Comparison of ENCODE assay signal across 31 cellular contexts in genomic region chr12:105750096-105750495, GRCh38.
"Had no signal": no experiment of that assay in that cellular context is flagged by ENCODE, and none has a peak within 500 bp of the region (broad histone marks: within the 10 kb centered on the region; RNA-seq: fewer than 3 reads in every experiment).

No MANE protein-coding gene starts in this region.

- H3K4me3 Mint-ChIP-seq: activated B cell treated with CpG ODN at 0.5 μM for 24 hours; activated CD4-positive, alpha-beta memory T cell treated with anti-CD3 and anti-CD28 coated beads for 36 hours; activated CD4-positive, alpha-beta T cell treated with anti-CD3 and anti-CD28 coated beads, Interleukin-2, amount 10 ng/mL, durations not matched to agents 24 days and 14 days; activated T-cell treated with anti-CD3 and anti-CD28 coated beads, Interleukin-2, amount 50 U/mL, for 4 hours; T-helper 2 cell treated with Interferon-gamma antibody and Interleukin-4, amounts not matched to agents 5 μg/mL and 100 μg/mL, for 36 hours had no signal

- H3K27ac Mint-ChIP-seq: activated B cell treated with CpG ODN at 0.5 μM for 24 hours; activated CD4-positive, alpha-beta memory T cell treated with anti-CD3 and anti-CD28 coated beads for 36 hours; activated CD4-positive, alpha-beta T cell treated with anti-CD3 and anti-CD28 coated beads, Interleukin-2, amount 10 ng/mL, durations not matched to agents 24 days and 14 days; activated naive CD4-positive, alpha-beta T cell treated with anti-CD3 and anti-CD28 coated beads, Interleukin-2, amount 50 U/mL, for 72 hours; T-helper 2 cell treated with Interferon-gamma antibody and Interleukin-4, amounts not matched to agents 5 μg/mL and 100 μg/mL, for 36 hours had no signal

- H3K4me1 ChIP-seq: body of pancreas had no signal

- H3K4me3 ChIP-seq: body of pancreas had no signal

- ATAC-seq: activated naive CD4-positive, alpha-beta T cell treated with anti-CD3 and anti-CD28 coated beads, Interleukin-2, amount 50 U/mL, for 72 hours; activated T-cell treated with anti-CD3 and anti-CD28 coated beads, Interleukin-2, amount 50 U/mL, for 4 hours; body of pancreas; Panc1; Right ventricle myocardium inferior had no signal

- H3K4me2 ChIP-seq: KMS-11, SK-N-SH had no signal

- H3K9me3 ChIP-seq: body of pancreas, SK-N-SH had no signal

- H3K27ac ChIP-seq: body of pancreas, KMS-11 had no signal

- H3K36me3 Mint-ChIP-seq: activated CD4-positive, alpha-beta memory T cell treated with anti-CD3 and anti-CD28 coated beads for 36 hours; activated naive CD4-positive, alpha-beta T cell treated with anti-CD3 and anti-CD28 coated beads, Interleukin-2, amount 50 U/mL, for 72 hours had no signal

- H3K9ac ChIP-seq: KMS-11, SK-N-SH had no signal

- H3K27me3 ChIP-seq: body of pancreas had no signal

- H3K4me1 Mint-ChIP-seq: activated B cell treated with CpG ODN at 0.5 μM for 24 hours; activated CD4-positive, alpha-beta T cell treated with anti-CD3 and anti-CD28 coated beads, Interleukin-2, amount 10 ng/mL, durations not matched to agents 24 days and 14 days had no signal

- DNase-seq: activated B cell treated with CpG ODN at 0.5 μM for 24 hours; activated CD4-positive, alpha-beta memory T cell treated with anti-CD3 and anti-CD28 coated beads for 36 hours; activated CD4-positive, alpha-beta T cell treated with anti-CD3 and anti-CD28 coated beads for 1 hour; activated CD4-positive, alpha-beta T cell treated with anti-CD3 and anti-CD28 coated beads, Interleukin-2, amount 10 ng/mL, durations not matched to agents 24 days and 14 days; activated CD8-positive, alpha-beta memory T cell treated with anti-CD3 and anti-CD28 coated beads for 24 hours; activated effector memory CD4-positive, alpha-beta T cell treated with anti-CD3 and anti-CD28 coated beads, Interleukin-2, amount 50 U/mL, for 16 hours; activated naive CD4-positive, alpha-beta T cell treated with Interleukin-2 at 50 U/mL for 16 hours; activated T-cell treated with anti-CD3 and anti-CD28 coated beads, Interleukin-2, amount 50 U/mL, for 4 hours; amygdala; body of pancreas; central memory CD4-positive, alpha-beta T cell; MV-4-11; NCI-H1092 treated with DMSO at 0.1 percent for 48 hours; NCI-H1417 treated with DMSO at 0.1 percent for 48 hours; NCI-H1694; NCI-H2029; NCI-H2107; NCI-H2171 treated with DMSO at 0.1 percent for 48 hours; NCI-H345; NCI-H510A; NCI-H526 treated with DMSO at 0.1 percent for 48 hours; NCI-H82; OCI-M1; RPMI8226; SK-N-SH; T-helper 1 cell had no signal

- H3K9me3 Mint-ChIP-seq: activated B cell treated with CpG ODN at 0.5 μM for 24 hours; activated CD4-positive, alpha-beta memory T cell treated with anti-CD3 and anti-CD28 coated beads for 36 hours; activated CD4-positive, alpha-beta T cell treated with anti-CD3 and anti-CD28 coated beads, Interleukin-2, amount 10 ng/mL, durations not matched to agents 24 days and 14 days; activated naive CD4-positive, alpha-beta T cell treated with anti-CD3 and anti-CD28 coated beads, Interleukin-2, amount 50 U/mL, for 72 hours; activated T-cell treated with anti-CD3 and anti-CD28 coated beads, Interleukin-2, amount 50 U/mL, for 4 hours; T-helper 2 cell treated with Interferon-gamma antibody and Interleukin-4, amounts not matched to agents 5 μg/mL and 100 μg/mL, for 36 hours had no signal
